In the genomic region with DNA sequence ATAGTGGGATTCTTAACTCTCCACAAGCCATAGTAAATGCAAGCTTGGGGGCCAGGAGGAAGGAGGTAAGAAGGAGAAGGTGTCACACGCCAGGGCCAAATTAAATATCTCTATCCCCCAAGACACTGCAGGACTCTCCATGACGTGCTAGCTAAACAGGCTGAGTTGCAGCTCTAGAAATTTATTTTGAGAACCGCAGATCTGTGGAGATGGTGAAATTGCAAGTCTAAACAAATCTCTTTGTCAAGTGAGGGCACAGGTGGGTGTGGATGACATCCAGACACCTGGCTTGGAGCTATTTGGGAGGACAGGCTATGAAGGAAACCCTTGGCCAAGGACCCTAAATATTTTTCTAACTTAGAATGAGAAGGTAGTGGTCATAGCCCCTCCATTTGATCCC, we compare ENCODE assay signal across 34 cellular contexts.
"Had no signal": no experiment of that assay in that cellular context is flagged by ENCODE, and none has a peak within 500 bp of the region (broad histone marks: within the 10 kb centered on the region; RNA-seq: fewer than 3 reads in every experiment).

No MANE protein-coding gene starts in this region.

- H3K9me3 Mint-ChIP-seq: activated B cell treated with CpG ODN at 0.5 μM for 24 hours; activated CD8-positive, alpha-beta T cell treated with anti-CD3 and anti-CD28 coated beads for 36 hours; activated naive CD4-positive, alpha-beta T cell treated with anti-CD3 and anti-CD28 coated beads, Interleukin-2, amount 50 U/mL, for 24 hours; activated naive CD8-positive, alpha-beta T cell treated with anti-CD3 and anti-CD28 coated beads for 36 hours; activated naive CD8-positive, alpha-beta T cell treated with anti-CD3 and anti-CD28 coated beads, Interleukin-2, amount 50 U/mL, for 24 hours; activated T-cell treated with anti-CD3 and anti-CD28 coated beads, Interleukin-2, amount 50 U/mL, for 4 hours; activated T-helper 17 cell treated with anti-CD3 and anti-CD28 coated beads, Interleukin-2, amount 50 U/mL, for 72 hours; T-cell; T-helper 1 cell treated with Interleukin-12 subunit alpha and Interleukin-12 subunit beta and Interleukin-4 antibody, amounts not matched to agents 30 μg/mL and 1 μg/mL, for 36 hours had no signal

- H3K27me3 Mint-ChIP-seq: activated CD8-positive, alpha-beta T cell treated with anti-CD3 and anti-CD28 coated beads for 36 hours; activated naive CD4-positive, alpha-beta T cell treated with anti-CD3 and anti-CD28 coated beads, Interleukin-2, amount 50 U/mL, for 24 hours; activated naive CD8-positive, alpha-beta T cell treated with anti-CD3 and anti-CD28 coated beads for 36 hours; activated naive CD8-positive, alpha-beta T cell treated with anti-CD3 and anti-CD28 coated beads, Interleukin-2, amount 50 U/mL, for 24 hours had no signal

- H3K9me3 ChIP-seq: adrenal gland, body of pancreas, colonic mucosa, esophagus muscularis mucosa, gastroesophageal sphincter, heart right ventricle had no signal

- H3K36me3 Mint-ChIP-seq: activated naive CD4-positive, alpha-beta T cell treated with anti-CD3 and anti-CD28 coated beads, Interleukin-2, amount 50 U/mL, for 24 hours; activated naive CD8-positive, alpha-beta T cell treated with anti-CD3 and anti-CD28 coated beads for 36 hours; T-cell had no signal

- H3K4me1 ChIP-seq: adrenal gland, body of pancreas, colonic mucosa, esophagus muscularis mucosa, gastroesophageal sphincter, heart right ventricle had no signal

- H3K4me1 Mint-ChIP-seq: activated B cell treated with CpG ODN at 0.5 μM for 24 hours; activated naive CD4-positive, alpha-beta T cell treated with anti-CD3 and anti-CD28 coated beads, Interleukin-2, amount 50 U/mL, for 24 hours; activated naive CD8-positive, alpha-beta T cell treated with anti-CD3 and anti-CD28 coated beads for 36 hours; activated naive CD8-positive, alpha-beta T cell treated with anti-CD3 and anti-CD28 coated beads, Interleukin-2, amount 50 U/mL, for 24 hours; activated T-helper 17 cell treated with anti-CD3 and anti-CD28 coated beads, Interleukin-2, amount 50 U/mL, for 72 hours; T-cell had no signal

- H3K27me3 ChIP-seq: adrenal gland, body of pancreas, cardiac muscle cell, colonic mucosa, gastroesophageal sphincter had no signal

- FAIRE-seq: endometrium, endothelial cell of umbilical vein had no signal

- H3K4me3 Mint-ChIP-seq: activated B cell treated with CpG ODN at 0.5 μM for 24 hours; activated CD8-positive, alpha-beta T cell treated with anti-CD3 and anti-CD28 coated beads for 36 hours; activated naive CD4-positive, alpha-beta T cell treated with anti-CD3 and anti-CD28 coated beads, Interleukin-2, amount 50 U/mL, for 24 hours; activated naive CD8-positive, alpha-beta T cell treated with anti-CD3 and anti-CD28 coated beads for 36 hours; activated naive CD8-positive, alpha-beta T cell treated with anti-CD3 and anti-CD28 coated beads, Interleukin-2, amount 50 U/mL, for 24 hours; activated T-cell treated with anti-CD3 and anti-CD28 coated beads, Interleukin-2, amount 50 U/mL, for 4 hours; activated T-helper 17 cell treated with anti-CD3 and anti-CD28 coated beads, Interleukin-2, amount 50 U/mL, for 72 hours; T-cell; T-helper 1 cell treated with Interleukin-12 subunit alpha and Interleukin-12 subunit beta and Interleukin-4 antibody, amounts not matched to agents 30 μg/mL and 1 μg/mL, for 36 hours had no signal

- DNase-seq: activated B cell treated with CpG ODN at 0.5 μM for 24 hours; activated CD4-positive, alpha-beta T cell treated with anti-CD3 and anti-CD28 coated beads for 48 hours; activated CD4-positive, alpha-beta T cell treated with anti-CD3 and anti-CD28 coated beads, Interleukin-2, amount 50 U/mL, for 1 hour; activated CD4-positive, alpha-beta T cell treated with anti-CD3 and anti-CD28 coated beads, Interleukin-2, amount 50 U/mL, for 48 hours; activated CD8-positive, alpha-beta memory T cell treated with anti-CD3 and anti-CD28 coated beads for 24 hours; activated CD8-positive, alpha-beta T cell treated with anti-CD3 and anti-CD28 coated beads for 36 hours; activated effector memory CD4-positive, alpha-beta T cell treated with Interleukin-2 at 50 U/mL for 16 hours; activated gamma-delta T cell treated with Interleukin-2 at 50 U/mL for 16 hours; activated naive CD4-positive, alpha-beta T cell treated with Interleukin-2 at 50 U/mL for 16 hours; activated naive CD8-positive, alpha-beta T cell treated with anti-CD3 and anti-CD28 coated beads for 36 hours; activated naive CD8-positive, alpha-beta T cell treated with anti-CD3 and anti-CD28 coated beads, Interleukin-2, amount 50 U/mL, for 24 hours; activated T-cell treated with anti-CD3 and anti-CD28 coated beads, Interleukin-2, amount 50 U/mL, for 4 hours; adrenal gland; amygdala; aorta; body of pancreas; central memory CD4-positive, alpha-beta T cell; cerebellar nuclear complex; colonic mucosa; effector CD8-positive, alpha-beta T cell; erythroblast; foreskin melanocyte; heart right ventricle; T-cell; T1000; WERI-Rb-1 had no signal

- H3K36me3 ChIP-seq: adrenal gland, cardiac muscle cell, colonic mucosa, esophagus muscularis mucosa, gastroesophageal sphincter, heart right ventricle, WERI-Rb-1 had no signal

- H3K27ac Mint-ChIP-seq: activated B cell treated with CpG ODN at 0.5 μM for 24 hours; activated CD8-positive, alpha-beta T cell treated with anti-CD3 and anti-CD28 coated beads for 36 hours; activated naive CD4-positive, alpha-beta T cell treated with anti-CD3 and anti-CD28 coated beads, Interleukin-2, amount 50 U/mL, for 24 hours; activated naive CD8-positive, alpha-beta T cell treated with anti-CD3 and anti-CD28 coated beads for 36 hours; activated naive CD8-positive, alpha-beta T cell treated with anti-CD3 and anti-CD28 coated beads, Interleukin-2, amount 50 U/mL, for 24 hours; activated T-helper 17 cell treated with anti-CD3 and anti-CD28 coated beads, Interleukin-2, amount 50 U/mL, for 72 hours; T-cell; T-helper 1 cell treated with Interleukin-12 subunit alpha and Interleukin-12 subunit beta and Interleukin-4 antibody, amounts not matched to agents 30 μg/mL and 1 μg/mL, for 36 hours had no signal

- H3K27ac ChIP-seq: adrenal gland, body of pancreas, cardiac muscle cell, colonic mucosa, esophagus muscularis mucosa, gastroesophageal sphincter, heart right ventricle, WERI-Rb-1 had no signal

- H3K4me3 ChIP-seq: adrenal gland, body of pancreas, cardiac muscle cell, colonic mucosa, esophagus muscularis mucosa, gastroesophageal sphincter, heart right ventricle had no signal
